In genomic region chr15:44298878-44299277, GRCh38 we compare ENCODE assay signal across 12 cellular contexts.
DNase-seq lines count a peak whose midpoint lies in the region; ATAC-seq, FAIRE-seq and TF ChIP-seq lines count a peak whose summit lies in the region.
"Had no signal": no experiment of that assay in that cellular context is flagged by ENCODE, and none has a peak within 500 bp of the region (broad histone marks: within the 10 kb centered on the region; RNA-seq: fewer than 3 reads in every experiment).

No MANE protein-coding gene starts in this region.

- no peak overlapping the region for H3K4me3 ChIP-seq in AG09309 (ENCODE audit: control insufficient read depth, low read depth, low read length)
- H3K4me3 ChIP-seq: SJCRH30 had no signal

- ATAC-seq in GM21367 (IDR thresholded peaks at IDR 0.05; ENCODE audit: unreplicated experiment) (no peak), HG03159 (IDR thresholded peaks at IDR 0.05; ENCODE audit: unreplicated experiment) (no peak), GM18517 (IDR thresholded peaks at IDR 0.05; ENCODE audit: unreplicated experiment) (no peak)

- no peak overlapping the region for H3K27ac ChIP-seq in RWPE1
- H3K27ac ChIP-seq: SJCRH30 had no signal

- CTCF ChIA-PET in RWPE1 (lab: Yijun Ruan, JAX), result interaction anchor here (0.7 kb wide), 1 partner anchor 14 kb away, joined by 3 read pairs; no protein-coding TSS in a partner anchor

- peak; percentile 4 for FAIRE-seq in GM19239 (lab: Jason Lieb, UNC)

- DNase-seq in AG09309 (ENCODE audit: low read depth) (no peak), GM19239 (ENCODE audit: insufficient read length, low spot score) (no peak), RWPE1 (ENCODE audit: low spot score) (peak; percentile 17), iPS-NIHi11 (ENCODE audit: low spot score) (peak; percentile 41), GM20000 (ENCODE audit: low spot score) (no peak)
- DNase-seq: activated CD8-positive, alpha-beta memory T cell treated with anti-CD3 and anti-CD28 coated beads for 24 hours; foreskin melanocyte; NCI-H1105 had no signal

- POLR2A ChIA-PET in RWPE1 (lab: Yijun Ruan, JAX; ENCODE audit: low non-redundant PET), result no interaction called here

- TF ChIP-seq CTCF in AG09309 (IDR thresholded peaks at IDR 0.05; ENCODE audit: control insufficient read depth, insufficient read depth, low read depth, low read length, missing control alignments), result peak; percentile 33
- no peak for TF ChIP-seq CTCF in RWPE1 (conservative IDR thresholded peaks at IDR 0.05; ENCODE audit: low read depth)
- no peak for TF ChIP-seq CTCF in GM20000 (IDR thresholded peaks at IDR 0.05; ENCODE audit: extremely low read depth, missing control alignments)

Comparison
In these comparisons a context has a peak if more than half of its experiments do, and no peak if none do; other contexts are left out.
1. DNase-seq: peak in RWPE1 (single experiment) and iPS-NIHi11 (single experiment); none in AG09309 (single experiment), GM19239 (single experiment) and GM20000 (single experiment).